In the genomic region with DNA sequence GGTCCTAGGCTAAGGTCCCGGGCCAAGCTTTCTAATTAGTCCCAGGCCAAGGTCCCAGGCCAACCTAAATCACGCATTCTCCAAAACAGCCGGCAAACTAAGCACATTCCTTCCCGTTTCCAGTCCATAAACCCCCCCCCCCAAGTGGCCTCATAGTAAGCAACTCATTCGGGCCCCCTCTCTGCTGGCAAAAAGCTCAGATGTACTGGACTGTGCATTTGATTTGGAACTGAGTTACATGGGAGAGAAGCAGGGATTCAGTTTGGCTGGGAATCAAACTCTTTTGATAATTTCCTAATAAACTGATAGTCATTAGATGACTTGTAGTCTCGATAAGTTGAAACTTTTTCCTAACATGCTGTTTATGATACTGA, we compare ENCODE assay signal across 8 cellular contexts. TPM values are rescaled to one million over a fixed set of nuclear protein-coding genes. Genes with fewer than 3 reads are reported as not detected.
A peak's percentile ranks its signal among the peaks of the same experiment; 100 is the strongest.
DNase-seq lines count a peak whose midpoint lies in the region; ATAC-seq and TF ChIP-seq lines count a peak whose summit lies in the region.
"Not testable (repeated sequence)": the region's sequence is repeated elsewhere in the genome, so short reads cannot be mapped to it uniquely, and the experiment has no call there.

No MANE protein-coding gene starts in this region.

- H3K4me1 Mint-ChIP-seq in activated T-helper 1 cell treated with anti-CD3 and anti-CD28 coated beads, Interleukin-12 subunit alpha, Interleukin-12 subunit beta, Interleukin-2, Interleukin-4 antibody, amounts not matched to agents 30 ng/mL and 10 ng/mL and 1 ng/mL, durations not matched to agents 14 hours and 24 hours and 36 hours (ENCODE audit: low read depth) = peaks cover 28% of the 10 kb centered on the region
- H3K4me1 Mint-ChIP-seq in nephron progenitor cell = peaks cover 15% of the 10 kb centered on the region

- TF ChIP-seq POLR2A in stomach (IDR thresholded peaks at IDR 0.05) = not testable (repeated sequence)

- peaks cover 20% of the 10 kb centered on the region for H3K27me3 Mint-ChIP-seq in activated T-helper 1 cell treated with anti-CD3 and anti-CD28 coated beads, Interleukin-12 subunit alpha, Interleukin-12 subunit beta, Interleukin-2, Interleukin-4 antibody, amounts not matched to agents 30 ng/mL and 10 ng/mL and 1 ng/mL, durations not matched to agents 14 hours and 24 hours and 36 hours (ENCODE audit: insufficient read depth)
- peaks cover 23% of the 10 kb centered on the region for H3K27me3 Mint-ChIP-seq in nephron progenitor cell (ENCODE audit: low read depth, poor library complexity)

- not testable (repeated sequence) for H3K9me3 ChIP-seq in BE2C; HEK293 (ENCODE audit: control insufficient read depth, insufficient read depth, low read depth, low read length); heart right ventricle; stomach

- not testable (repeated sequence) for H3K9me3 Mint-ChIP-seq in activated T-helper 1 cell treated with anti-CD3 and anti-CD28 coated beads, Interleukin-12 subunit alpha, Interleukin-12 subunit beta, Interleukin-2, Interleukin-4 antibody, amounts not matched to agents 30 ng/mL and 10 ng/mL and 1 ng/mL, durations not matched to agents 14 hours and 24 hours and 36 hours; nephron progenitor cell

- H3K36me3 ChIP-seq in BE2C; HEK293 (ENCODE audit: control insufficient read depth in 2 of 2, insufficient read depth in 1 of 2, low read length in 2 of 2); heart right ventricle; stomach: not testable (repeated sequence)

- not testable (repeated sequence) for H3K4me1 ChIP-seq in BE2C; HEK293 (ENCODE audit: control insufficient read depth, insufficient read depth, low read length); heart right ventricle; stomach

- peak overlapping the region; percentile 91 for H3K27ac Mint-ChIP-seq in activated T-helper 1 cell treated with anti-CD3 and anti-CD28 coated beads, Interleukin-12 subunit alpha, Interleukin-12 subunit beta, Interleukin-2, Interleukin-4 antibody, amounts not matched to agents 30 ng/mL and 10 ng/mL and 1 ng/mL, durations not matched to agents 14 hours and 24 hours and 36 hours
- peak overlapping the region; percentile 97 for H3K27ac Mint-ChIP-seq in nephron progenitor cell

- H3K4me3 ChIP-seq in BE2C (ENCODE audit: low read depth, low read length) (peak overlapping the region; percentile 48), coronary artery (peak overlapping the region; percentile 62), heart right ventricle (peak overlapping the region in 6 of 10 donors; percentile 32 to 61 (median 54)), stomach (peak overlapping the region in 1 of 4 donors; percentile 53)
- not testable (repeated sequence) for H3K4me3 ChIP-seq in HEK293 (ENCODE audit: low read depth, low read length)

- H3K27ac ChIP-seq in HEK293 (ENCODE audit: extremely low read depth, low read depth, low read length) (0 out of 2 replicates have a peak overlapping the region, but pooled peaks have one; percentile 65), RWPE1 (peak overlapping the region; percentile 75), coronary artery (peak overlapping the region; percentile 75 to 79), heart right ventricle (peak overlapping the region in 7 of 10 donors; percentile 53 to 87 (median 75)), stomach (peak overlapping the region in 3 of 5 donors; percentile 81 to 87 (median 86))

- not testable (repeated sequence) for TF ChIP-seq CTCF in BE2C (IDR thresholded peaks at IDR 0.05; ENCODE audit: low read depth, low read length); HEK293 (tag by site-specific recombination; IDR thresholded peaks at IDR 0.05); RWPE1 (conservative IDR thresholded peaks at IDR 0.05; ENCODE audit: low read depth); coronary artery (IDR thresholded peaks at IDR 0.05); heart right ventricle (IDR thresholded peaks at IDR 0.05); nephron progenitor cell (IDR thresholded peaks at IDR 0.05); stomach (IDR thresholded peaks at IDR 0.05)

- H3K4me3 Mint-ChIP-seq in activated T-helper 1 cell treated with anti-CD3 and anti-CD28 coated beads, Interleukin-12 subunit alpha, Interleukin-12 subunit beta, Interleukin-2, Interleukin-4 antibody, amounts not matched to agents 30 ng/mL and 10 ng/mL and 1 ng/mL, durations not matched to agents 14 hours and 24 hours and 36 hours = peak overlapping the region; percentile 91
- H3K4me3 Mint-ChIP-seq in nephron progenitor cell = peak overlapping the region; percentile 87

- ATAC-seq in heart right ventricle = peak in 2 of 8 donors; percentile 7 to 10

- intact Hi-C loops in activated T-helper 1 cell treated with anti-CD3 and anti-CD28 coated beads, Interleukin-12 subunit alpha, Interleukin-12 subunit beta, Interleukin-2, Interleukin-4 antibody, amounts not matched to agents 30 ng/mL and 10 ng/mL and 1 ng/mL, durations not matched to agents 14 hours and 24 hours and 36 hours (cut with micrococcal nuclease); stomach (cut with DNase I; ENCODE audit: low total_unique reads): not testable (repeated sequence)
- intact Hi-C loops in heart right ventricle (cut with DNase I) = loop anchor here in 1 of 10 donors (5.0 kb wide), 1 partner anchor 91 kb away; the partner anchor contains the start of gene HSPA6

- 19 to 26% methylated on average over 4 to 6 of the region's 6 CpGs for WGBS in heart right ventricle, 2 donors
- WGBS in stomach, 5 donors = 21 to 50% (median 39%) methylated on average over 2 to 4 of the region's 6 CpGs

- POLR2A ChIA-PET in HEK293 (lab: Yijun Ruan, JAX) = interaction anchor here (1.3 kb wide), 1 partner anchor 113 kb away, joined by 4 read pairs; no protein-coding TSS in a partner anchor
- POLR2A ChIA-PET in RWPE1 (lab: Yijun Ruan, JAX; ENCODE audit: low non-redundant PET) = not testable (repeated sequence)

- TF ChIP-seq EP300 in stomach (IDR thresholded peaks at IDR 0.05) = not testable (repeated sequence)

- not testable (repeated sequence) for H3K27me3 ChIP-seq in BE2C, heart right ventricle, stomach

- H3K36me3 Mint-ChIP-seq in activated T-helper 1 cell treated with anti-CD3 and anti-CD28 coated beads, Interleukin-12 subunit alpha, Interleukin-12 subunit beta, Interleukin-2, Interleukin-4 antibody, amounts not matched to agents 30 ng/mL and 10 ng/mL and 1 ng/mL, durations not matched to agents 14 hours and 24 hours and 36 hours (ENCODE audit: low read depth); nephron progenitor cell (ENCODE audit: low read depth): not testable (repeated sequence)

- not testable (repeated sequence) for DNase-seq in BE2C; RWPE1 (ENCODE audit: low spot score); activated T-helper 1 cell treated with anti-CD3 and anti-CD28 coated beads, Interleukin-12 subunit alpha, Interleukin-12 subunit beta, Interleukin-2, Interleukin-4 antibody, amounts not matched to agents 30 ng/mL and 10 ng/mL and 1 ng/mL, durations not matched to agents 14 hours and 24 hours and 36 hours (ENCODE audit: low spot score); coronary artery (ENCODE audit: low spot score); heart right ventricle; stomach
- peak; percentile 38 for DNase-seq in nephron progenitor cell

- CTCF ChIA-PET in HEK293 (lab: Yijun Ruan, JAX); RWPE1 (lab: Yijun Ruan, JAX): not testable (repeated sequence)

RNA-seq across cellular contexts. Expression of gene FCGR3B, which starts 17.8 kb away (rescaled TPM):
- not detected for polyA plus RNA-seq in BE2C (2012; ENCODE audit: insufficient read depth, insufficient read length, low read depth)
- total RNA-seq in activated T-helper 1 cell treated with anti-CD3 and anti-CD28 coated beads, Interleukin-12 subunit alpha, Interleukin-12 subunit beta, Interleukin-2, Interleukin-4 antibody, amounts not matched to agents 30 ng/mL and 10 ng/mL and 1 ng/mL, durations not matched to agents 14 hours and 24 hours and 36 hours = not detected in 2 replicates
- 1 to 10 TPM; 1.2 to 8.7 (median 1.9) TPM for total RNA-seq in heart right ventricle
- under 1 TPM; 0.22 TPM for polyA plus RNA-seq in heart right ventricle
- 1 to 10 TPM in 2 of 5 donors, not detected in 3; 1.1 to 1.8 TPM for total RNA-seq in stomach
- 1 to 10 TPM in 2 of 3 donors, under 1 TPM in 1; 0.50 to 2.4 (median 1.2) TPM for polyA plus RNA-seq in stomach

RNA-seq across cellular contexts. Expression of gene FCGR2B, which starts 49.8 kb away (rescaled TPM):
- polyA plus RNA-seq in BE2C (2012; ENCODE audit: insufficient read depth, insufficient read length, low read depth) = not detected
- total RNA-seq in activated T-helper 1 cell treated with anti-CD3 and anti-CD28 coated beads, Interleukin-12 subunit alpha, Interleukin-12 subunit beta, Interleukin-2, Interleukin-4 antibody, amounts not matched to agents 30 ng/mL and 10 ng/mL and 1 ng/mL, durations not matched to agents 14 hours and 24 hours and 36 hours = not detected in 2 replicates
- total RNA-seq in heart right ventricle = 10 to 100 TPM in 2 of 10 donors, 1 to 10 TPM in 8; 1.7 to 40.9 (median 6.7) TPM
- polyA plus RNA-seq in heart right ventricle = 1 to 10 TPM; 3.7 to 4.3 TPM
- total RNA-seq in stomach = 10 to 100 TPM in 1 of 5 donors, 1 to 10 TPM in 3, under 1 TPM in 1; 0.58 to 16.9 (median 3.2) TPM
- polyA plus RNA-seq in stomach = 1 to 10 TPM; 2.0 to 2.2 (median 2.0) TPM
